Comparison of ENCODE assay signal across 1 cellular context in the genomic region with DNA sequence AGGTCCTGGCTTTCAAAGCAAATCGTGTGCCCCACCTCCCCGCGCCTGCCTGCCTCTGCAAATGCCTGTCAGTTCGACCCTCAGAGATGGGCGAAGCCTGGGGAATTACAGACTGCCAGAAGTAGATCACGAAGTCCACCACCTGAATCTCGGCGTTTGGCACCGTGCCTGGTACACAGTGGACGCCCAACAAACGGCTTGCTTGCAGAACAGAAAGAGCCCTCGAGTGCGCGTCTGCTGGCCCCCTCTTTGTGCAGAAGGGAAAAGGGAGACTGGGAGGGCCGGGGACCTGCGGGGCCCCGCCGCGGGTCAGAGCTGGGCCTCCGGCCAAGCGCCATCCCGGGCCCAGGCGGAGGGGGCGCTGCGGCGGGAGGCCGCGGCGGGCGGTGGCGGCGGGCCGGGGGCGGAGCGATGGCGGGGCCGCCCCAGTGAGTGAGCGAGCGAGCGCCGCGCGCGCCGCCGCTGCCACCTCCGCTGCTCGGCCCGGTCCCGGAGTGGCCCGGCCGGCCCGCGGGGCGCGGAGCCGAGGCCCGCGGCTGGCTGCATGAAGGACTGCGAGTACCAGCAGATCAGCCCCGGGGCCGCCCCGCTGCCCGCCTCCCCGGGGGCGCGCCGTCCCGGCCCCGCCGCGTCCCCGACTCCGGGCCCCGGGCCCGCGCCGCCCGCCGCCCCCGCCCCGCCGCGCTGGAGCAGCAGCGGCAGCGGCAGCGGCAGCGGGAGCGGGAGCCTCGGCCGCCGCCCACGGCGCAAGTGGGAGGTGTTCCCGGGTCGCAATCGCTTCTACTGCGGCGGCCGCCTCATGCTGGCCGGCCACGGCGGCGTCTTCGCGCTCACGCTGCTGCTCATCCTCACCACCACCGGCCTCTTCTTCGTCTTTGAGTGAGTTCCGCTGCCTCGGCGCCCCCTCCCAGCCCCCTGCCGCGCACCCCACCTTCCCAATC.
TF ChIP-seq lines count a peak whose summit lies in the region.

A gene with protein sequence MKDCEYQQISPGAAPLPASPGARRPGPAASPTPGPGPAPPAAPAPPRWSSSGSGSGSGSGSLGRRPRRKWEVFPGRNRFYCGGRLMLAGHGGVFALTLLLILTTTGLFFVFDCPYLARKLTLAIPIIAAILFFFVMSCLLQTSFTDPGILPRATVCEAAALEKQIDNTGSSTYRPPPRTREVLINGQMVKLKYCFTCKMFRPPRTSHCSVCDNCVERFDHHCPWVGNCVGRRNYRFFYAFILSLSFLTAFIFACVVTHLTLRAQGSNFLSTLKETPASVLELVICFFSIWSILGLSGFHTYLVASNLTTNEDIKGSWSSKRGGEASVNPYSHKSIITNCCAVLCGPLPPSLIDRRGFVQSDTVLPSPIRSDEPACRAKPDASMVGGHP (plus strand): TSS at position 428 of the 941 bp plus-strand sequence. CDS start 117 bp downstream, at position 545.

TF ChIP-seq in K562, 482 proteins besides CTCF, POLR2A, EP300 and RAD21 (continued from another document and continues in another):
- TF ChIP-seq, protein P1, sequence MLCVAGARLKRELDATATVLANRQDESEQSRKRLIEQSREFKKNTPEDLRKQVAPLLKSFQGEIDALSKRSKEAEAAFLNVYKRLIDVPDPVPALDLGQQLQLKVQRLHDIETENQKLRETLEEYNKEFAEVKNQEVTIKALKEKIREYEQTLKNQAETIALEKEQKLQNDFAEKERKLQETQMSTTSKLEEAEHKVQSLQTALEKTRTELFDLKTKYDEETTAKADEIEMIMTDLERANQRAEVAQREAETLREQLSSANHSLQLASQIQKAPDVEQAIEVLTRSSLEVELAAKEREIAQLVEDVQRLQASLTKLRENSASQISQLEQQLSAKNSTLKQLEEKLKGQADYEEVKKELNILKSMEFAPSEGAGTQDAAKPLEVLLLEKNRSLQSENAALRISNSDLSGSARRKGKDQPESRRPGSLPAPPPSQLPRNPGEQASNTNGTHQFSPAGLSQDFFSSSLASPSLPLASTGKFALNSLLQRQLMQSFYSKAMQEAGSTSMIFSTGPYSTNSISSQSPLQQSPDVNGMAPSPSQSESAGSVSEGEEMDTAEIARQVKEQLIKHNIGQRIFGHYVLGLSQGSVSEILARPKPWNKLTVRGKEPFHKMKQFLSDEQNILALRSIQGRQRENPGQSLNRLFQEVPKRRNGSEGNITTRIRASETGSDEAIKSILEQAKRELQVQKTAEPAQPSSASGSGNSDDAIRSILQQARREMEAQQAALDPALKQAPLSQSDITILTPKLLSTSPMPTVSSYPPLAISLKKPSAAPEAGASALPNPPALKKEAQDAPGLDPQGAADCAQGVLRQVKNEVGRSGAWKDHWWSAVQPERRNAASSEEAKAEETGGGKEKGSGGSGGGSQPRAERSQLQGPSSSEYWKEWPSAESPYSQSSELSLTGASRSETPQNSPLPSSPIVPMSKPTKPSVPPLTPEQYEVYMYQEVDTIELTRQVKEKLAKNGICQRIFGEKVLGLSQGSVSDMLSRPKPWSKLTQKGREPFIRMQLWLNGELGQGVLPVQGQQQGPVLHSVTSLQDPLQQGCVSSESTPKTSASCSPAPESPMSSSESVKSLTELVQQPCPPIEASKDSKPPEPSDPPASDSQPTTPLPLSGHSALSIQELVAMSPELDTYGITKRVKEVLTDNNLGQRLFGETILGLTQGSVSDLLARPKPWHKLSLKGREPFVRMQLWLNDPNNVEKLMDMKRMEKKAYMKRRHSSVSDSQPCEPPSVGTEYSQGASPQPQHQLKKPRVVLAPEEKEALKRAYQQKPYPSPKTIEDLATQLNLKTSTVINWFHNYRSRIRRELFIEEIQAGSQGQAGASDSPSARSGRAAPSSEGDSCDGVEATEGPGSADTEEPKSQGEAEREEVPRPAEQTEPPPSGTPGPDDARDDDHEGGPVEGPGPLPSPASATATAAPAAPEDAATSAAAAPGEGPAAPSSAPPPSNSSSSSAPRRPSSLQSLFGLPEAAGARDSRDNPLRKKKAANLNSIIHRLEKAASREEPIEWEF (CRISPR knock-in tag; IDR thresholded peaks at IDR 0.05), result no peak
- TF ChIP-seq ZNF232 (CRISPR knock-in tag; IDR thresholded peaks at IDR 0.05) (no peak), SMARCB1 (IDR thresholded peaks at IDR 0.05; ENCODE audit: insufficient read length, low read depth) (no peak), NUFIP1 (IDR thresholded peaks at IDR 0.05; ENCODE audit: partially characterized antibody) (no peak), NONO (IDR thresholded peaks at IDR 0.05; ENCODE audit: low read depth in 2 of 2, low read length in 1 of 2) (peak; percentile 38 to 71; a peak in 3 of 4 replicates), CBX5 (IDR thresholded peaks at IDR 0.05; ENCODE audit: borderline replicate concordance, low read depth) (no peak), YY1 (IDR thresholded peaks at IDR 0.05; ENCODE audit: borderline replicate concordance in 1 of 3, control insufficient read depth in 1 of 3, extremely low read depth in 1 of 3, insufficient read depth in 3 of 3, insufficient read length in 1 of 3, insufficient replicate concordance in 2 of 3, low read depth in 1 of 3, low read length in 2 of 3) (peak in 2 of 3 experiments; percentile 64 to 67), EZH2 (IDR thresholded peaks at IDR 0.05; ENCODE audit: borderline replicate concordance, low read depth, low read length) (no peak), RCOR1 (IDR thresholded peaks at IDR 0.05; ENCODE audit: borderline replicate concordance in 1 of 2, low read depth in 2 of 2, low read length in 2 of 2) (0 out of 4 replicates have a peak, but pooled peaks of 1 of the 2 experiments have one; percentile 26), HDAC8 (tag; IDR thresholded peaks at IDR 0.05) (no peak), ZNF551 (CRISPR knock-in tag; IDR thresholded peaks at IDR 0.05) (no peak), TBP (optimal IDR thresholded peaks at IDR 0.05; ENCODE audit: low read depth, low read length) (peak; percentile 24), ZNF140 (CRISPR knock-in tag; IDR thresholded peaks at IDR 0.05) (no peak), RBM14 (IDR thresholded peaks at IDR 0.05; ENCODE audit: borderline replicate concordance, insufficient read depth, low read depth, low read length) (no peak), RBM22 (IDR thresholded peaks at IDR 0.05; ENCODE audit: low read depth, low read length, poor library complexity, severe bottlenecking) (no peak), ELF2 (CRISPR knock-in tag; IDR thresholded peaks at IDR 0.05) (no peak), PHF20 (IDR thresholded peaks at IDR 0.05; ENCODE audit: partially characterized antibody) (peak; percentile 72), ARHGAP35 (IDR thresholded peaks at IDR 0.05; ENCODE audit: partially characterized antibody) (no peak), EGR1 (conservative IDR thresholded peaks at IDR 0.05) (peak; percentile 60), TCF3 (CRISPR knock-in tag; IDR thresholded peaks at IDR 0.05) (no peak), FOSL1 (tag; conservative IDR thresholded peaks at IDR 0.05) (0 out of 2 replicates have a peak, but pooled peaks have one; percentile 41), ZNF217 (CRISPR knock-in tag; IDR thresholded peaks at IDR 0.05) (no peak), STAT5B (CRISPR knock-in tag; IDR thresholded peaks at IDR 0.05) (no peak)
- TF ChIP-seq, protein P2, sequence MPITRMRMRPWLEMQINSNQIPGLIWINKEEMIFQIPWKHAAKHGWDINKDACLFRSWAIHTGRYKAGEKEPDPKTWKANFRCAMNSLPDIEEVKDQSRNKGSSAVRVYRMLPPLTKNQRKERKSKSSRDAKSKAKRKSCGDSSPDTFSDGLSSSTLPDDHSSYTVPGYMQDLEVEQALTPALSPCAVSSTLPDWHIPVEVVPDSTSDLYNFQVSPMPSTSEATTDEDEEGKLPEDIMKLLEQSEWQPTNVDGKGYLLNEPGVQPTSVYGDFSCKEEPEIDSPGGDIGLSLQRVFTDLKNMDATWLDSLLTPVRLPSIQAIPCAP (CRISPR knock-in tag; IDR thresholded peaks at IDR 0.05; ENCODE audit: borderline replicate concordance), result no peak
- TF ChIP-seq, protein P3, sequence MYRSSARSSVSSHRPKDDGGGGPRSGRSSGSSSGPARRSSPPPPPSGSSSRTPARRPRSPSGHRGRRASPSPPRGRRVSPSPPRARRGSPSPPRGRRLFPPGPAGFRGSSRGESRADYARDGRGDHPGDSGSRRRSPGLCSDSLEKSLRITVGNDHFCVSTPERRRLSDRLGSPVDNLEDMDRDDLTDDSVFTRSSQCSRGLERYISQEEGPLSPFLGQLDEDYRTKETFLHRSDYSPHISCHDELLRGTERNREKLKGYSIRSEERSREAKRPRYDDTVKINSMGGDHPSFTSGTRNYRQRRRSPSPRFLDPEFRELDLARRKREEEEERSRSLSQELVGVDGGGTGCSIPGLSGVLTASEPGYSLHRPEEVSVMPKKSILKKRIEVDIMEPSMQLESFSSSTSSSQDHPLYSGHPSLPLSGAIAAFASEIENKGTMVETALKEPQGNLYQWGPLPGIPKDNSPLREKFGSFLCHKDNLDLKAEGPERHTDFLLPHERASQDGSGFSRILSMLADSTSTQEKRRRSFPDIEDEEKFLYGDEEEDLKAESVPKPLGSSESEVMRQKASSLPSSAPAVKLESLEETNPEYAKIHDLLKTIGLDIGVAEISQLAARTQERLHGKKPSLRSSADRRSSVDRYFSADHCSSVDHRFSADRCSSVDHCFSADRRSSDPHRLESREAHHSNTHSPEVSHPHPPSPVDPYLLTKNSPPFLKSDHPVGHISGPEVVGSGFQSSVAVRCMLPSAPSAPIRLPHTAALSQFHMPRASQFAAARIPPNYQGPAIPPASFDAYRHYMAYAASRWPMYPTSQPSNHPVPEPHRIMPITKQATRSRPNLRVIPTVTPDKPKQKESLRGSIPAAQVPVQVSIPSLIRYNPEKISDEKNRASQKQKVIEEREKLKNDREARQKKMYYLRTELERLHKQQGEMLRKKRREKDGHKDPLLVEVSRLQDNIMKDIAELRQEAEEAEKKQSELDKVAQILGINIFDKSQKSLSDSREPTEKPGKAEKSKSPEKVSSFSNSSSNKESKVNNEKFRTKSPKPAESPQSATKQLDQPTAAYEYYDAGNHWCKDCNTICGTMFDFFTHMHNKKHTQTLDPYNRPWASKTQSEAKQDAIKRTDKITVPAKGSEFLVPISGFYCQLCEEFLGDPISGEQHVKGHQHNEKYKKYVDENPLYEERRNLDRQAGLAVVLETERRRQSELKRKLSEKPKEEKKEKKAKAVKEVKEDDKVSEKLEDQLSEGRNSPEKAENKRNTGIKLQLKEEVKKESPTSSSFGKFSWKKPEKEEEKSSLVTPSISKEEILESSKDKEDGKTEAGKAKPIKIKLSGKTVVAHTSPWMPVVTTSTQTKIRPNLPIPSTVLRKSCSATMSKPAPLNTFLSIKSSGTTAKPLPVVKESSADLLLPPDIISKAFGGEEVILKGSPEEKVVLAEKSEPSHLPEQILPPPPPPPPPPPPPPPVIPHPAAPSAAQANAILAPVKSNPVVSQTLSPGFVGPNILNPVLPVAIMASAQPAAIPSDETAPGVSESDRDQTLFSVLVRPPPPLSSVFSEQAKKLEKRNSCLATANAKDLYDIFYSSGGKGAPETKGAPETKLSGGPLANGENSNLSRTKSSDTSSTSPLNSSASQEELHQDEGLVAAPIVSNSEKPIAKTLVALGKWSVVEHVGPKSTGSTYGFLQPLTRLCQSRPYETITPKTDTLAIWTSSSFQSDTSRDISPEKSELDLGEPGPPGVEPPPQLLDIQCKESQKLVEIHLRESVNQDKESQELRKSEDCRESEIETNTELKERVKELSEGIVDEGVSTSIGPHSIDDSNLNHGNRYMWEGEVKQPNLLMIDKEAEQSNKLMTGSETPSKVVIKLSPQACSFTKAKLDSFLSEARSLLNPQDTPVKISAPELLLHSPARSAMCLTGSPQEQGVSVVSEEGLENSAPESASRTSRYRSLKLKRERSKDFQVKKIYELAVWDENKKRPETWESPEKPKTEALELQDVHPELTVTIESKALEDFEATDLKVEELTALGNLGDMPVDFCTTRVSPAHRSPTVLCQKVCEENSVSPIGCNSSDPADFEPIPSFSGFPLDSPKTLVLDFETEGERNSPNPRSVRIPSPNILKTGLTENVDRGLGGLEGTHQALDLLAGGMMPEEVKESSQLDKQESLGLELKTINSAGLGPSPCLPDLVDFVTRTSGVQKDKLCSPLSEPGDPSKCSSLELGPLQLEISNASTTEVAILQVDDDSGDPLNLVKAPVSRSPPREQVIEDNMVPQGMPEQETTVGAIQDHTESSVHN (IDR thresholded peaks at IDR 0.05; ENCODE audit: borderline replicate concordance in 1 of 2, low read depth in 1 of 2), result no peak
- TF ChIP-seq, protein P4, sequence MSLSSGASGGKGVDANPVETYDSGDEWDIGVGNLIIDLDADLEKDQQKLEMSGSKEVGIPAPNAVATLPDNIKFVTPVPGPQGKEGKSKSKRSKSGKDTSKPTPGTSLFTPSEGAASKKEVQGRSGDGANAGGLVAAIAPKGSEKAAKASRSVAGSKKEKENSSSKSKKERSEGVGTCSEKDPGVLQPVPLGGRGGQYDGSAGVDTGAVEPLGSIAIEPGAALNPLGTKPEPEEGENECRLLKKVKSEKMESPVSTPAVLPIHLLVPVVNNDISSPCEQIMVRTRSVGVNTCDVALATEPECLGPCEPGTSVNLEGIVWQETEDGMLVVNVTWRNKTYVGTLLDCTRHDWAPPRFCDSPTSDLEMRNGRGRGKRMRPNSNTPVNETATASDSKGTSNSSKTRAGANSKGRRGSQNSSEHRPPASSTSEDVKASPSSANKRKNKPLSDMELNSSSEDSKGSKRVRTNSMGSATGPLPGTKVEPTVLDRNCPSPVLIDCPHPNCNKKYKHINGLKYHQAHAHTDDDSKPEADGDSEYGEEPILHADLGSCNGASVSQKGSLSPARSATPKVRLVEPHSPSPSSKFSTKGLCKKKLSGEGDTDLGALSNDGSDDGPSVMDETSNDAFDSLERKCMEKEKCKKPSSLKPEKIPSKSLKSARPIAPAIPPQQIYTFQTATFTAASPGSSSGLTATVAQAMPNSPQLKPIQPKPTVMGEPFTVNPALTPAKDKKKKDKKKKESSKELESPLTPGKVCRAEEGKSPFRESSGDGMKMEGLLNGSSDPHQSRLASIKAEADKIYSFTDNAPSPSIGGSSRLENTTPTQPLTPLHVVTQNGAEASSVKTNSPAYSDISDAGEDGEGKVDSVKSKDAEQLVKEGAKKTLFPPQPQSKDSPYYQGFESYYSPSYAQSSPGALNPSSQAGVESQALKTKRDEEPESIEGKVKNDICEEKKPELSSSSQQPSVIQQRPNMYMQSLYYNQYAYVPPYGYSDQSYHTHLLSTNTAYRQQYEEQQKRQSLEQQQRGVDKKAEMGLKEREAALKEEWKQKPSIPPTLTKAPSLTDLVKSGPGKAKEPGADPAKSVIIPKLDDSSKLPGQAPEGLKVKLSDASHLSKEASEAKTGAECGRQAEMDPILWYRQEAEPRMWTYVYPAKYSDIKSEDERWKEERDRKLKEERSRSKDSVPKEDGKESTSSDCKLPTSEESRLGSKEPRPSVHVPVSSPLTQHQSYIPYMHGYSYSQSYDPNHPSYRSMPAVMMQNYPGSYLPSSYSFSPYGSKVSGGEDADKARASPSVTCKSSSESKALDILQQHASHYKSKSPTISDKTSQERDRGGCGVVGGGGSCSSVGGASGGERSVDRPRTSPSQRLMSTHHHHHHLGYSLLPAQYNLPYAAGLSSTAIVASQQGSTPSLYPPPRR (CRISPR knock-in tag; IDR thresholded peaks at IDR 0.05; ENCODE audit: borderline replicate concordance), result no peak
- TF ChIP-seq, protein P5, sequence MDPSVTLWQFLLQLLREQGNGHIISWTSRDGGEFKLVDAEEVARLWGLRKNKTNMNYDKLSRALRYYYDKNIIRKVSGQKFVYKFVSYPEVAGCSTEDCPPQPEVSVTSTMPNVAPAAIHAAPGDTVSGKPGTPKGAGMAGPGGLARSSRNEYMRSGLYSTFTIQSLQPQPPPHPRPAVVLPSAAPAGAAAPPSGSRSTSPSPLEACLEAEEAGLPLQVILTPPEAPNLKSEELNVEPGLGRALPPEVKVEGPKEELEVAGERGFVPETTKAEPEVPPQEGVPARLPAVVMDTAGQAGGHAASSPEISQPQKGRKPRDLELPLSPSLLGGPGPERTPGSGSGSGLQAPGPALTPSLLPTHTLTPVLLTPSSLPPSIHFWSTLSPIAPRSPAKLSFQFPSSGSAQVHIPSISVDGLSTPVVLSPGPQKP (CRISPR knock-in tag; IDR thresholded peaks at IDR 0.05), result no peak
